ENCODE assay signal across 14 cellular contexts in the genomic region with DNA sequence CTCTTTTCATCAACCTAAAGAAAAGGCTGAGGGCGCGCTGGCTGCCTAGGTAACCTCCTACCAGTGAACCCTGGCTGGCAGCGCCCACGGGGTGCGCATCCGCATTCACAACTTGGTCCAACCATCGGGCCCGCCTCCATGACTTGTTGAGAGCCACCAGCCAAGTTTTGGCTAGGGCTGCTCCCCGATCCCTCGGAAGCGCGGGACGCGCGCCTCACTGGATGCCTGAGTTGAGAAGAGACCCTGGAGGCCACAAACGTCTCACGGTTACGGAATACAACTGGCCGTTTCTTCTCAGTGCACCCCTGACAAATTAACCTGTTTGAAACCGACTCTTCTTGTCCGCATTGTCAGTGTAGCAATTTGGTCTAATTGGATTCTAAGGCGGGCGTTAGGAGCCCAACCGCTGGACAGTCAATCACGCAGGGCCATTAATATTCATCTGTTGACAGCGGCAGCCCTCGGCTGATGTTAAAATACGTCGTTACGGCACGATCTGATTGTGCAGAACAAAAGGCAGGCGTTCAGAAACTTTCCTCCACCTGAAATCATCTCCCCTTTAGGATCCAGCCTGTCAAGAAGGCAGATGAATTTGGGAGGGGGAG. TPM values are rescaled to one million over a fixed set of nuclear protein-coding genes. Genes with fewer than 3 reads are reported as not detected.
A peak's percentile ranks its signal among the peaks of the same experiment; 100 is the strongest.
DNase-seq lines count a peak whose midpoint lies in the region; ATAC-seq, FAIRE-seq and TF ChIP-seq lines count a peak whose summit lies in the region.
"Had no signal": no experiment of that assay in that cellular context is flagged by ENCODE, and none has a peak within 500 bp of the region (broad histone marks: within the 10 kb centered on the region; RNA-seq: fewer than 3 reads in every experiment).

No MANE protein-coding gene starts in this region.

- H3K4me3 ChIP-seq in HepG2 (replicated peaks in 1 of 3; ENCODE audit: insufficient read depth in 1 of 3, low read depth in 2 of 3, low read length in 3 of 3) = peak overlapping the region; percentile 80 to 88 (median 86)
- H3K4me3 ChIP-seq in spleen = no peak overlapping the region
- no peak overlapping the region for H3K4me3 ChIP-seq in adrenal gland
- H3K4me3 ChIP-seq: lung had no signal

- in situ Hi-C loops in HepG2 (cut with HindIII; ENCODE audit: extremely low pct_ligation_motif_present, low pct_unique_long_range_greater_than_20kb) = loop anchor here (5.0 kb wide), 1 partner anchor 38 kb away; no protein-coding TSS in a partner anchor

- H3K9ac ChIP-seq in HepG2 (ENCODE audit: insufficient read depth, low read depth, low read length) = peak overlapping the region; percentile 79

- peak overlapping the region; percentile 56 to 61 for H3K4me3 Mint-ChIP-seq in activated T-cell treated with anti-CD3 and anti-CD28 coated beads, Interleukin-2, amount 50 U/mL, for 72 hours

- no peak overlapping the region for H2AFZ ChIP-seq in HepG2 (ENCODE audit: low read length)

- peaks cover 4% of the 10 kb centered on the region for H3K4me1 Mint-ChIP-seq in activated T-cell treated with anti-CD3 and anti-CD28 coated beads, Interleukin-2, amount 50 U/mL, for 72 hours (ENCODE audit: low read depth)

- DNase-seq in Right ventricle myocardium superior = peak; percentile 35
- DNase-seq in Right ventricle myocardium inferior (ENCODE audit: missing footprints) = no peak
- no peak for DNase-seq in activated T-cell treated with anti-CD3 and anti-CD28 coated beads, Interleukin-2, amount 50 U/mL, for 72 hours
- DNase-seq in HepG2 (ENCODE audit: low spot score) = no peak
- peak; percentile 67 for DNase-seq in spleen
- DNase-seq in adrenal gland = no peak
- DNase-seq: activated CD4-positive, alpha-beta T cell treated with anti-CD3 and anti-CD28 coated beads for 1 hour; activated gamma-delta T cell; caudate nucleus; DMS153; OCI-M1 had no signal

- H3K4me2 ChIP-seq in HepG2 (ENCODE audit: low read depth, low read length) = peak overlapping the region; percentile 80

- TF ChIP-seq POLR2A in HepG2 (IDR thresholded peaks at IDR 0.05; ENCODE audit: insufficient read depth in 1 of 2, low read depth in 2 of 2, low read length in 2 of 2) = no peak
- TF ChIP-seq POLR2A in spleen (IDR thresholded peaks at IDR 0.05) = no peak
- TF ChIP-seq POLR2A in adrenal gland (IDR thresholded peaks at IDR 0.05) = no peak

- intact Hi-C loops in Right ventricle myocardium superior (cut with DNase I) (no loop called here), Right ventricle myocardium inferior (cut with DNase I) (no loop called here), HepG2 (cut with micrococcal nuclease; ENCODE audit: unreplicated experiment) (no loop called here), spleen (cut with DNase I; ENCODE audit: low total_unique reads) (no loop called here), adrenal gland (cut with DNase I) (no loop called here)

- no peaks in the 10 kb centered on the region; a peak in 1 of 5 replicates for H3K27me3 ChIP-seq in HepG2 (ENCODE audit: control insufficient read depth in 1 of 2, insufficient read depth in 2 of 2, low read length in 2 of 2)
- H3K27me3 ChIP-seq in spleen (replicated peaks in 1 of 7) = peaks cover 0 to 56% (median 24%) of the 10 kb centered on the region in 7 donors
- peaks cover 24% of the 10 kb centered on the region for H3K27me3 ChIP-seq in adrenal gland

- H3K79me2 ChIP-seq in HepG2 (ENCODE audit: insufficient read depth, low read length) = peaks cover 82% of the 10 kb centered on the region

- TF ChIP-seq EP300 in HepG2 (IDR thresholded peaks at IDR 0.05; ENCODE audit: low read depth in 2 of 2, low read length in 2 of 2) = no peak
- TF ChIP-seq EP300 in HepG2 (CRISPR knock-in tag; IDR thresholded peaks at IDR 0.05; ENCODE audit: borderline replicate concordance) = no peak

- TF ChIP-seq RAD21 in HepG2 (CRISPR knock-in tag; IDR thresholded peaks at IDR 0.05) = no peak

- peaks cover 1 to 28% of the 10 kb centered on the region in 2 experiments for H3K36me3 ChIP-seq in HepG2 (replicated peaks in 1 of 2; ENCODE audit: control insufficient read depth in 1 of 2, insufficient read depth in 2 of 2, low read length in 2 of 2)
- no peaks in the 10 kb centered on the region for H3K36me3 ChIP-seq in spleen
- no peaks in the 10 kb centered on the region for H3K36me3 ChIP-seq in adrenal gland (replicated peaks in 1 of 2)

- H3K36me3 Mint-ChIP-seq in activated T-cell treated with anti-CD3 and anti-CD28 coated beads, Interleukin-2, amount 50 U/mL, for 72 hours (ENCODE audit: insufficient read depth in 2 of 2) = no peaks in the 10 kb centered on the region

- WGBS in HepG2 (ENCODE audit: low lambda C conversion rate) = 6% methylated on average over 8 of the region's 32 CpGs
- WGBS in spleen, 5 donors = 7 to 61% (median 20%) methylated on average over 7 to 32 of the region's 32 CpGs
- 23 to 52% (median 43%) methylated on average over 19 to 32 of the region's 32 CpGs for WGBS in adrenal gland, 4 donors

- H3K4me1 ChIP-seq in HepG2 (ENCODE audit: insufficient read depth, low read length) (peaks cover 16% of the 10 kb centered on the region), spleen (peaks cover 3 to 11% (median 5%) of the 10 kb centered on the region in 6 donors), adrenal gland (replicated peaks in 1 of 2) (no peaks in the 10 kb centered on the region)

- H3K27ac Mint-ChIP-seq in activated T-cell treated with anti-CD3 and anti-CD28 coated beads, Interleukin-2, amount 50 U/mL, for 72 hours = no peak overlapping the region

- TF ChIP-seq CTCF in HepG2 (CRISPR knock-in tag; IDR thresholded peaks at IDR 0.05) (no peak), spleen (IDR thresholded peaks at IDR 0.05 in 8 of 11, conservative IDR thresholded peaks at IDR 0.05 in 3 of 11) (no peak), adrenal gland (IDR thresholded peaks at IDR 0.05) (no peak)

- CTCF ChIA-PET in HepG2 (lab: Yijun Ruan, JAX; ENCODE audit: low intra/inter-chr PET ratio, low total read pairs) = no interaction called here

- ATAC-seq in Right ventricle myocardium superior (ENCODE audit: poor library complexity) = no peak
- ATAC-seq in Right ventricle myocardium inferior = no peak
- no peak for ATAC-seq in activated T-cell treated with anti-CD3 and anti-CD28 coated beads, Interleukin-2, amount 50 U/mL, for 72 hours (replicated peaks in 1 of 2)
- no peak for ATAC-seq in HepG2
- no peak for ATAC-seq in GM18868 (IDR thresholded peaks at IDR 0.05; ENCODE audit: unreplicated experiment)
- ATAC-seq in GM21515 (IDR thresholded peaks at IDR 0.05; ENCODE audit: unreplicated experiment) = no peak

- H4K20me1 ChIP-seq in HepG2 (ENCODE audit: insufficient read depth, low read length) = peaks cover 15% of the 10 kb centered on the region

- no peaks in the 10 kb centered on the region for H3K9me3 ChIP-seq in HepG2 (ENCODE audit: low read length)
- H3K9me3 ChIP-seq in spleen = no peaks in the 10 kb centered on the region
- H3K9me3 ChIP-seq in adrenal gland (replicated peaks in 1 of 3) = no peaks in the 10 kb centered on the region

- no TSS peak for BruUV-seq in HepG2 (replicated peaks; lab: Mats Ljungman, UMichigan)

- POLR2A ChIA-PET in HepG2 (lab: Yijun Ruan, JAX) = interaction anchor here (0.9 to 11.4 kb wide), 6 partner anchors 8 to 42 kb away, joined by 7 to 216 read pairs (median 30); no protein-coding TSS in a partner anchor

- peak overlapping the region; percentile 85 for H3K27ac ChIP-seq in HepG2 (ENCODE audit: extremely low read length, insufficient read depth, low read length)
- no peak overlapping the region for H3K27ac ChIP-seq in spleen
- H3K27ac ChIP-seq in adrenal gland = no peak overlapping the region

- peak; percentile 40 for FAIRE-seq in HepG2 (lab: Jason Lieb, UNC)

- peaks cover 64% of the 10 kb centered on the region for H3K27me3 Mint-ChIP-seq in activated T-cell treated with anti-CD3 and anti-CD28 coated beads, Interleukin-2, amount 50 U/mL, for 72 hours (ENCODE audit: low read depth)

- H3K9me3 Mint-ChIP-seq in activated T-cell treated with anti-CD3 and anti-CD28 coated beads, Interleukin-2, amount 50 U/mL, for 72 hours = no peaks in the 10 kb centered on the region

TF ChIP-seq in HepG2, 621 proteins besides CTCF, POLR2A, EP300 and RAD21 (continues in another document):
- TF ChIP-seq HOXA7 (CRISPR knock-in tag; IDR thresholded peaks at IDR 0.05) (no peak), ZMAT3 (CRISPR knock-in tag; conservative IDR thresholded peaks at IDR 0.05) (0 out of 2 replicates have a peak, but pooled peaks have one; percentile 2), AHR (CRISPR knock-in tag; IDR thresholded peaks at IDR 0.05) (no peak), ATM (IDR thresholded peaks at IDR 0.05; ENCODE audit: borderline replicate concordance) (no peak)

RNA-seq across cellular contexts. Expression of a gene that starts 1.3 kb away (rescaled TPM):
- 6.7 TPM for total RNA-seq in Right ventricle myocardium superior
- total RNA-seq in Right ventricle myocardium inferior = 8.5 TPM
- under 1 TPM; 0.39 to 0.41 TPM for total RNA-seq in activated T-cell treated with anti-CD3 and anti-CD28 coated beads, Interleukin-2, amount 50 U/mL, for 72 hours
- total RNA-seq in HepG2 (2016; rRNA removed; fragmentation: Illumina TruSeq; extraction: Trizol) = 805 and 1,799 TPM in 2 replicates
- total RNA-seq in HepG2 (2016; cell fraction: cytosol; rRNA removed; fragmentation: Illumina TruSeq; extraction: Trizol; ENCODE audit: low read depth) = 284 and 320 TPM in 2 replicates
- 792 and 1,776 TPM in 2 replicates for total RNA-seq in HepG2 (2016; cell fraction: insoluble cytoplasmic fraction; rRNA removed; fragmentation: Illumina TruSeq; extraction: Trizol)
- total RNA-seq in HepG2 (2016; cell fraction: membrane; rRNA removed; fragmentation: Illumina TruSeq; extraction: Trizol) = 290 and 301 TPM in 2 replicates
- 1,828 and 2,106 TPM in 2 replicates for total RNA-seq in HepG2 (2016; cell fraction: nucleus; rRNA removed; fragmentation: Illumina TruSeq; extraction: Trizol)
- 3,263 and 3,554 TPM in 2 replicates for polyA plus RNA-seq in HepG2 (2011; rRNA removed)
- 2,062 and 3,587 TPM in 2 replicates for polyA plus RNA-seq in HepG2 (2011; cell fraction: cytosol; rRNA removed)
- polyA plus RNA-seq in HepG2 (2011; cell fraction: nucleus; rRNA removed) = 820 and 1,167 TPM in 2 replicates
- 3,341 and 3,897 TPM in 2 replicates for polyA plus RNA-seq in HepG2 (2012)
- 118 and 136 TPM in 2 replicates for polyA plus RNA-seq in HepG2 (2016; cell fraction: cytosol; fragmentation: Illumina TruSeq; extraction: Trizol; ENCODE audit: low read depth)
- polyA plus RNA-seq in HepG2 (2016; cell fraction: insoluble cytoplasmic fraction; fragmentation: Illumina TruSeq; extraction: Trizol; ENCODE audit: low read depth) = 843 and 853 TPM in 2 replicates
- 164 and 169 TPM in 2 replicates for polyA plus RNA-seq in HepG2 (2016; cell fraction: membrane; fragmentation: Illumina TruSeq; extraction: Trizol; ENCODE audit: low read depth)
- 1,823 and 1,891 TPM in 2 replicates for polyA plus RNA-seq in HepG2 (2016; cell fraction: nucleus; fragmentation: Illumina TruSeq; extraction: Trizol; ENCODE audit: insufficient read depth, low read depth)
- 0.72 and 1,012 TPM in 2 replicates for polyA minus RNA-seq in HepG2 (2011; rRNA and poly(A)+ RNA removed; ENCODE audit: low replicate concordance)
- polyA minus RNA-seq in HepG2 (2011; cell fraction: cytosol; rRNA and poly(A)+ RNA removed) = 1,199 and 1,788 TPM in 2 replicates
- 1,194 and 1,668 TPM in 2 replicates for polyA minus RNA-seq in HepG2 (2011; cell fraction: nucleus; rRNA and poly(A)+ RNA removed)
- 1 to 10 TPM in 5 of 7 donors, under 1 TPM in 2; 0.85 to 3.3 (median 1.6) TPM for total RNA-seq in spleen
- 1 to 10 TPM in 2 of 3 donors, under 1 TPM in 1; 0.41 to 1.5 (median 1.5) TPM for polyA plus RNA-seq in spleen
- 10 to 100 TPM in 7 of 8 donors, 1 to 10 TPM in 1; 9.8 to 56.7 (median 23.1) TPM for total RNA-seq in adrenal gland
- polyA plus RNA-seq in adrenal gland = 10 to 100 TPM in 1 of 3 donors, 1 to 10 TPM in 2; 3.5 to 11.8 (median 4.4) TPM

Comparison
In these comparisons a context has a peak if more than half of its experiments do, and no peak if none do; other contexts are left out.
1. DNase-seq: peak in Right ventricle myocardium superior (single experiment) and spleen (single experiment); none in Right ventricle myocardium inferior (single experiment), activated T-cell treated with anti-CD3 and anti-CD28 coated beads, Interleukin-2, amount 50 U/mL, for 72 hours (0 of 2), HepG2 (single experiment) and adrenal gland (0 of 7).
2. H3K4me3 ChIP-seq: peak in HepG2 (3 of 3); none in spleen (0 of 8) and adrenal gland (0 of 4).
3. RNA of a gene that starts 1.3 kb away (total RNA-seq): 284 to 2,106 TPM in HepG2; 9.8 to 56.7 TPM in adrenal gland, 8.5 TPM in Right ventricle myocardium inferior (single experiment), 6.7 TPM in Right ventricle myocardium superior (single experiment), 0.85 to 3.3 TPM in spleen and 0.39 to 0.41 TPM in activated T-cell treated with anti-CD3 and anti-CD28 coated beads, Interleukin-2, amount 50 U/mL, for 72 hours; every median in the first group is over 4 times any median in the second.